20 cellular contexts compared by ENCODE assay signal in the genomic region with DNA sequence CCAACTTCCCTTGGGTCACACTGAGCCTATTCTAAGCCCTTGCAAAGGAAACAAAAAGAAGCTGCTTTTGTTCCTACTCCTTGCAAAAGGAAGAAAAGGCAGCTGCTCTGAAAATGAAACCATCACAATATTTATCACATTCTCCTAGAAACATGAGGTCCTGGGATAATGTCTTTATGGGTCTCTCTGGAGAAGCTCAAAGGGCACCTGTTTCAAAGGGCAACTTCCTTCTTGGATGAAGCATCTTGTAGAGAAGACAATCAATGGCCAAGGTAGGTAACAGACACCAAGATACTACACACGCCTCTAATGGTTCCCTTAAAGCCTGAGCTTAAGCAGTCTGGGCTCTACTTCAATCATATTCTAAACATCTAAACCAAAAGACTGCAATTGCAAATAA. TPM values are rescaled to one million over a fixed set of nuclear protein-coding genes. Genes with fewer than 3 reads are reported as not detected.
A peak's percentile ranks its signal among the peaks of the same experiment; 100 is the strongest.
DNase-seq lines count a peak whose midpoint lies in the region; ATAC-seq lines count a peak whose summit lies in the region.
"Had no signal": no experiment of that assay in that cellular context is flagged by ENCODE, and none has a peak within 500 bp of the region (broad histone marks: within the 10 kb centered on the region; RNA-seq: fewer than 3 reads in every experiment).

No MANE protein-coding gene starts in this region.

- H3K9me3 Mint-ChIP-seq in CD8-positive, alpha-beta memory T cell, result no peaks in the 10 kb centered on the region
- H3K9me3 Mint-ChIP-seq in activated T-helper 1 cell treated with anti-CD3 and anti-CD28 coated beads, Interleukin-12 subunit alpha, Interleukin-12 subunit beta, Interleukin-2, Interleukin-4 antibody, amounts not matched to agents 30 ng/mL and 10 ng/mL and 1 ng/mL, durations not matched to agents 14 hours and 24 hours and 36 hours, result no peaks in the 10 kb centered on the region

- peaks cover 0 to 48% (median 22%) of the 10 kb centered on the region in 11 experiments; a peak in 12 of 22 replicates for H3K36me3 ChIP-seq in BLaER1 treated with 17β-estradiol and CSF1 and Interleukin-3, amounts not matched to agents 10 nM and 100 nM
- peaks cover 3% of the 10 kb centered on the region for H3K36me3 ChIP-seq in CD8-positive, alpha-beta memory T cell (ENCODE audit: insufficient read depth, low read length)
- H3K36me3 ChIP-seq: thyroid gland had no signal

- H3K27ac ChIP-seq in BLaER1 treated with 17β-estradiol and CSF1 and Interleukin-3, amounts not matched to agents 10 nM and 100 nM, result no peak overlapping the region
- no peak overlapping the region for H3K27ac ChIP-seq in CD8-positive, alpha-beta memory T cell (ENCODE audit: low read depth, low read length)
- H3K27ac ChIP-seq: thyroid gland had no signal

- H4K20me1 ChIP-seq in BLaER1 treated with 17β-estradiol and CSF1 and Interleukin-3, amounts not matched to agents 10 nM and 100 nM, result peaks cover 13 to 100% (median 98%) of the 10 kb centered on the region in 11 experiments; a peak in 21 of 22 replicates

- H3K4me3 Mint-ChIP-seq in CD8-positive, alpha-beta memory T cell, result peak overlapping the region in 5 of 7 donors; percentile 25 to 89 (median 31)
- H3K4me3 Mint-ChIP-seq in activated T-helper 1 cell treated with anti-CD3 and anti-CD28 coated beads, Interleukin-12 subunit alpha, Interleukin-12 subunit beta, Interleukin-2, Interleukin-4 antibody, amounts not matched to agents 30 ng/mL and 10 ng/mL and 1 ng/mL, durations not matched to agents 14 hours and 24 hours and 36 hours, result peak overlapping the region; percentile 27

- no peaks in the 10 kb centered on the region for H3K9me3 ChIP-seq in BLaER1 treated with 17β-estradiol and CSF1 and Interleukin-3, amounts not matched to agents 10 nM and 100 nM (replicated peaks in 1 of 11)
- no peaks in the 10 kb centered on the region for H3K9me3 ChIP-seq in CD8-positive, alpha-beta memory T cell (ENCODE audit: low read length)
- H3K9me3 ChIP-seq: thyroid gland had no signal

- H3K4me1 Mint-ChIP-seq in CD8-positive, alpha-beta memory T cell, result peaks cover 90 to 98% (median 96%) of the 10 kb centered on the region in 3 donors
- peaks cover 92% of the 10 kb centered on the region for H3K4me1 Mint-ChIP-seq in activated T-helper 1 cell treated with anti-CD3 and anti-CD28 coated beads, Interleukin-12 subunit alpha, Interleukin-12 subunit beta, Interleukin-2, Interleukin-4 antibody, amounts not matched to agents 30 ng/mL and 10 ng/mL and 1 ng/mL, durations not matched to agents 14 hours and 24 hours and 36 hours (ENCODE audit: low read depth)

- H3K4me2 ChIP-seq in BLaER1 treated with 17β-estradiol and CSF1 and Interleukin-3, amounts not matched to agents 10 nM and 100 nM, result peak overlapping the region; percentile 3 to 85 (median 74); a peak in 18 of 22 replicates

- no peaks in the 10 kb centered on the region for H3K27me3 ChIP-seq in BLaER1 treated with 17β-estradiol and CSF1 and Interleukin-3, amounts not matched to agents 10 nM and 100 nM
- no peaks in the 10 kb centered on the region for H3K27me3 ChIP-seq in CD8-positive, alpha-beta memory T cell (ENCODE audit: insufficient read depth, low read length, poor library complexity, severe bottlenecking)
- H3K27me3 ChIP-seq: thyroid gland had no signal

- H3K36me3 Mint-ChIP-seq in CD8-positive, alpha-beta memory T cell, result peaks cover 0 to 22% (median 8%) of the 10 kb centered on the region in 3 donors
- H3K36me3 Mint-ChIP-seq in activated T-helper 1 cell treated with anti-CD3 and anti-CD28 coated beads, Interleukin-12 subunit alpha, Interleukin-12 subunit beta, Interleukin-2, Interleukin-4 antibody, amounts not matched to agents 30 ng/mL and 10 ng/mL and 1 ng/mL, durations not matched to agents 14 hours and 24 hours and 36 hours (ENCODE audit: low read depth), result peaks cover 30% of the 10 kb centered on the region

- no peaks in the 10 kb centered on the region for H3K27me3 Mint-ChIP-seq in CD8-positive, alpha-beta memory T cell
- H3K27me3 Mint-ChIP-seq in activated T-helper 1 cell treated with anti-CD3 and anti-CD28 coated beads, Interleukin-12 subunit alpha, Interleukin-12 subunit beta, Interleukin-2, Interleukin-4 antibody, amounts not matched to agents 30 ng/mL and 10 ng/mL and 1 ng/mL, durations not matched to agents 14 hours and 24 hours and 36 hours (ENCODE audit: insufficient read depth), result no peaks in the 10 kb centered on the region

- H3K9ac ChIP-seq in BLaER1 treated with 17β-estradiol and CSF1 and Interleukin-3, amounts not matched to agents 10 nM and 100 nM, result no peak overlapping the region

- intact Hi-C loops in activated T-helper 1 cell treated with anti-CD3 and anti-CD28 coated beads, Interleukin-12 subunit alpha, Interleukin-12 subunit beta, Interleukin-2, Interleukin-4 antibody, amounts not matched to agents 30 ng/mL and 10 ng/mL and 1 ng/mL, durations not matched to agents 14 hours and 24 hours and 36 hours (cut with micrococcal nuclease), result loop anchor here (10.0 kb wide), 1 partner anchor 944 kb away; no protein-coding TSS in a partner anchor

- ATAC-seq in GM19023 (IDR thresholded peaks at IDR 0.05; ENCODE audit: unreplicated experiment), result no peak
- ATAC-seq in HG03196 (IDR thresholded peaks at IDR 0.05; ENCODE audit: unreplicated experiment), result no peak
- no peak for ATAC-seq in HG03571 (IDR thresholded peaks at IDR 0.05; ENCODE audit: unreplicated experiment)

- peak overlapping the region; percentile 96 to 100 (median 99) for H3K27ac Mint-ChIP-seq in CD8-positive, alpha-beta memory T cell
- H3K27ac Mint-ChIP-seq in activated T-helper 1 cell treated with anti-CD3 and anti-CD28 coated beads, Interleukin-12 subunit alpha, Interleukin-12 subunit beta, Interleukin-2, Interleukin-4 antibody, amounts not matched to agents 30 ng/mL and 10 ng/mL and 1 ng/mL, durations not matched to agents 14 hours and 24 hours and 36 hours, result peak overlapping the region; percentile 96

- DNase-seq in CD8-positive, alpha-beta memory T cell, result no peak
- no peak for DNase-seq in activated T-helper 1 cell treated with anti-CD3 and anti-CD28 coated beads, Interleukin-12 subunit alpha, Interleukin-12 subunit beta, Interleukin-2, Interleukin-4 antibody, amounts not matched to agents 30 ng/mL and 10 ng/mL and 1 ng/mL, durations not matched to agents 14 hours and 24 hours and 36 hours (ENCODE audit: low spot score)
- DNase-seq in myocyte (ENCODE audit: low read depth) (peak; percentile 3), NCI-H345 (lab: John Stamatoyannopoulos, UW) (no peak)
- DNase-seq: activated T-cell treated with anti-CD3 and anti-CD28 coated beads for 4 hours; AML-193; amygdala; DMS 273 treated with DMSO at 0.1 percent for 48 hours; hypothalamus; IMR-90; MV-4-11; NCI-H2029; posterior cingulate gyrus; stimulated activated CD4-positive, alpha-beta T cell treated with anti-CD3 and anti-CD28 coated beads, Interleukin-4, amount 100 ng/mL, for 4 hours; thyroid gland had no signal

- POLR2A ChIA-PET in CD8-positive, alpha-beta memory T cell (lab: Charles Lee), result interaction anchor here (3.4 to 6.2 kb wide), 2 partner anchors 10 to 22 kb away, joined by 15 to 51 read pairs; a partner anchor contains a TSS

- no peak overlapping the region for H3K4me3 ChIP-seq in BLaER1 treated with 17β-estradiol and CSF1 and Interleukin-3, amounts not matched to agents 10 nM and 100 nM
- H3K4me3 ChIP-seq in CD8-positive, alpha-beta memory T cell (ENCODE audit: low read length), result no peak overlapping the region
- H3K4me3 ChIP-seq: skin epidermis, thyroid gland had no signal

- CTCF ChIA-PET in CD8-positive, alpha-beta memory T cell (lab: Charles Lee), result interaction anchor here (0.7 to 4.9 kb wide), 6 partner anchors 9 to 72 kb away, joined by 3 to 36 read pairs (median 3); a partner anchor contains a TSS

- H3K4me1 ChIP-seq in BLaER1 treated with 17β-estradiol and CSF1 and Interleukin-3, amounts not matched to agents 10 nM and 100 nM, result peaks cover 58 to 94% (median 78%) of the 10 kb centered on the region in 10 experiments
- peaks cover 89% of the 10 kb centered on the region for H3K4me1 ChIP-seq in CD8-positive, alpha-beta memory T cell (ENCODE audit: insufficient read depth, low read length)

RNA-seq across cellular contexts. Expression of a gene that starts 10.4 kb away (rescaled TPM):
- 100 to 1,000 TPM; 117 to 124 TPM for total RNA-seq in CD8-positive, alpha-beta memory T cell
- 96.9 TPM for polyA plus RNA-seq in CD8-positive, alpha-beta memory T cell
- total RNA-seq in activated T-helper 1 cell treated with anti-CD3 and anti-CD28 coated beads, Interleukin-12 subunit alpha, Interleukin-12 subunit beta, Interleukin-2, Interleukin-4 antibody, amounts not matched to agents 30 ng/mL and 10 ng/mL and 1 ng/mL, durations not matched to agents 14 hours and 24 hours and 36 hours, result 121 and 131 TPM in 2 replicates
- total RNA-seq in myocyte, result 29.7 and 50.8 TPM in 2 replicates
- 38.5 TPM for polyA plus RNA-seq in myocyte (2012)
